In genomic region chr3:53183514-53183913, GRCh38 we compare ENCODE assay signal across 34 cellular contexts.
"Had no signal": no experiment of that assay in that cellular context is flagged by ENCODE, and none has a peak within 500 bp of the region (broad histone marks: within the 10 kb centered on the region; RNA-seq: fewer than 3 reads in every experiment).

No MANE protein-coding gene starts in this region.

- FAIRE-seq: bronchial epithelial cell had no signal

- H3K9me3 ChIP-seq: MG63 had no signal

- ATAC-seq: activated CD8-positive, alpha-beta memory T cell treated with anti-CD3 and anti-CD28 coated beads, Interleukin-2, amount 10 ng/mL, durations not matched to agents 7 days and 5 days; activated naive CD8-positive, alpha-beta T cell treated with anti-CD3 and anti-CD28 coated beads, Interleukin-2, amount 50 U/mL, for 24 hours; Panc1 had no signal

- H3K27ac ChIP-seq: VCaP had no signal

- H3K4me3 ChIP-seq: MG63 had no signal

- H3K36me3 ChIP-seq: MG63 had no signal

- DNase-seq: activated B cell treated with CpG ODN at 0.5 μM for 24 hours; activated CD4-positive, alpha-beta memory T cell treated with anti-CD3 and anti-CD28 coated beads, Interleukin-2, amount 10 ng/mL, durations not matched to agents 7 days and 5 days; activated CD4-positive, alpha-beta T cell treated with anti-CD3 and anti-CD28 coated beads for 48 hours; activated CD4-positive, CD25-positive, alpha-beta regulatory T cell treated with anti-CD3 and anti-CD28 coated beads, Interleukin-2, amount 50 U/mL, for 72 hours; activated CD8-positive, alpha-beta memory T cell treated with anti-CD3 and anti-CD28 coated beads for 24 hours; activated CD8-positive, alpha-beta memory T cell treated with anti-CD3 and anti-CD28 coated beads, Interleukin-2, amount 10 ng/mL, durations not matched to agents 7 days and 5 days; activated CD8-positive, alpha-beta memory T cell treated with anti-CD3 and anti-CD28 coated beads, Interleukin-2, amount 50 U/mL, for 48 hours; activated effector memory CD4-positive, alpha-beta T cell treated with Interleukin-2 at 50 U/mL for 16 hours; activated naive CD4-positive, alpha-beta T cell treated with anti-CD3 and anti-CD28 coated beads, Interleukin-2, amount 10 ng/mL, durations not matched to agents 7 days and 5 days; activated naive CD8-positive, alpha-beta T cell treated with anti-CD3 and anti-CD28 coated beads, Interleukin-2, amount 50 U/mL, for 24 hours; activated T-cell treated with anti-CD3 and anti-CD28 coated beads, Interleukin-2, amount 50 U/mL, for 48 hours; anterior cingulate cortex; caudate nucleus; Karpas-422; KBM-7; MG63; NCI-H1048; NCI-H1105 treated with DMSO at 0.1 percent for 48 hours; NCI-H1436; NCI-H1694; NCI-H1930; NCI-H2081 treated with DMSO at 0.1 percent for 48 hours; NCI-H226; NCI-H446 treated with DMSO at 0.1 percent for 48 hours; NCI-H524; NCI-H69; SIG-M5; SW 1271; T-helper 1 cell; T-helper 2 cell; T-helper 9 cell had no signal

- H3K27me3 ChIP-seq: MG63 had no signal
